16 cellular contexts compared by ENCODE assay signal in the genomic region with DNA sequence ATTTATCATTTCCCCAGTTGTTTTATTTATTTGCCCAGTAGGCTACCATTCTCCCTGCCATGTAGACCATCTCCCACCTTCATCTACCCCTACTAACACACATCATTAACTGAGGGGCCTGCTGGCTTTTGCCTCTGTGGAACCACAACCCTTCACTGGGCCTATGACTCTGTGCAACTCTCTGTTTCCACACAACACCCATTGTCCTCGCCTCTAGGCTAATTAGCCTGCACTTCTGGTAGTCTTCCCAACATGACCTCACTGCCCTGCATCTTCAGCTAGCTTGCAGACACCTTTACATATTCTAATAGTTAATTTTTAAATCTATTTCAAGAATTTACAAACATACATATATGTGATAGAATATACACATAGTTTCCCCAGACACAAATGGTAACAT.
"Had no signal": no experiment of that assay in that cellular context is flagged by ENCODE, and none has a peak within 500 bp of the region (broad histone marks: within the 10 kb centered on the region; RNA-seq: fewer than 3 reads in every experiment).

No MANE protein-coding gene starts in this region.

- H3K27ac ChIP-seq: body of pancreas, foreskin keratinocyte, heart left ventricle, pancreas had no signal

- FAIRE-seq: colon, pancreas had no signal

- H3K9me3 Mint-ChIP-seq: activated B cell treated with CpG ODN at 0.5 μM for 24 hours, immature natural killer cell had no signal

- H3K4me3 Mint-ChIP-seq: activated B cell treated with CpG ODN at 0.5 μM for 24 hours; activated CD4-positive, alpha-beta memory T cell treated with anti-CD3 and anti-CD28 coated beads, Interleukin-2, amount 10 ng/mL, durations not matched to agents 7 days and 5 days; activated CD8-positive, alpha-beta memory T cell treated with anti-CD3 and anti-CD28 coated beads, Interleukin-2, amount 10 ng/mL, durations not matched to agents 7 days and 5 days; activated naive CD8-positive, alpha-beta T cell; endodermal cell; immature natural killer cell; stimulated activated naive B cell treated with anti-CD40 and anti-IgM and Interleukin-4, amounts not matched to agents 10 μg/mL and 1 μg/mL and 100 μg/mL, for 72 hours; type B pancreatic cell had no signal

- DNase-seq: activated B cell treated with CpG ODN at 0.5 μM for 24 hours; activated CD4-positive, alpha-beta memory T cell treated with anti-CD3 and anti-CD28 coated beads, Interleukin-2, amount 10 ng/mL, durations not matched to agents 7 days and 5 days; activated CD4-positive, alpha-beta T cell treated with anti-CD3 and anti-CD28 coated beads for 4 hours; activated CD8-positive, alpha-beta memory T cell treated with anti-CD3 and anti-CD28 coated beads, Interleukin-2, amount 10 ng/mL, durations not matched to agents 7 days and 5 days; body of pancreas; endodermal cell; foreskin keratinocyte; heart left ventricle; immature natural killer cell; mesenchymal stem cell; naive thymus-derived CD8-positive, alpha-beta T cell; pancreas; stimulated activated naive B cell treated with anti-CD40 and anti-IgM and Interleukin-4, amounts not matched to agents 10 μg/mL and 1 μg/mL and 100 μg/mL, for 72 hours had no signal

- H3K27ac Mint-ChIP-seq: activated B cell treated with CpG ODN at 0.5 μM for 24 hours; activated CD4-positive, alpha-beta memory T cell treated with anti-CD3 and anti-CD28 coated beads, Interleukin-2, amount 10 ng/mL, durations not matched to agents 7 days and 5 days; activated CD8-positive, alpha-beta memory T cell treated with anti-CD3 and anti-CD28 coated beads, Interleukin-2, amount 10 ng/mL, durations not matched to agents 7 days and 5 days; activated naive CD8-positive, alpha-beta T cell; endodermal cell; naive thymus-derived CD8-positive, alpha-beta T cell; stimulated activated naive B cell treated with anti-CD40 and anti-IgM and Interleukin-4, amounts not matched to agents 10 μg/mL and 1 μg/mL and 100 μg/mL, for 72 hours; type B pancreatic cell had no signal

- H3K27me3 Mint-ChIP-seq: activated B cell treated with CpG ODN at 0.5 μM for 24 hours; activated CD4-positive, alpha-beta memory T cell treated with anti-CD3 and anti-CD28 coated beads, Interleukin-2, amount 10 ng/mL, durations not matched to agents 7 days and 5 days; activated CD8-positive, alpha-beta memory T cell treated with anti-CD3 and anti-CD28 coated beads, Interleukin-2, amount 10 ng/mL, durations not matched to agents 7 days and 5 days; activated naive CD8-positive, alpha-beta T cell; naive thymus-derived CD8-positive, alpha-beta T cell; stimulated activated naive B cell treated with anti-CD40 and anti-IgM and Interleukin-4, amounts not matched to agents 10 μg/mL and 1 μg/mL and 100 μg/mL, for 72 hours; type B pancreatic cell had no signal

- ATAC-seq: activated CD8-positive, alpha-beta memory T cell treated with anti-CD3 and anti-CD28 coated beads, Interleukin-2, amount 10 ng/mL, durations not matched to agents 7 days and 5 days; body of pancreas; foreskin keratinocyte; heart left ventricle; naive thymus-derived CD8-positive, alpha-beta T cell; pancreas; stimulated activated naive B cell treated with anti-CD40 and anti-IgM and Interleukin-4, amounts not matched to agents 10 μg/mL and 1 μg/mL and 100 μg/mL, for 72 hours had no signal
